9 cellular contexts compared by ENCODE assay signal in genomic region chr7:26457702-26458327, GRCh38.
"Had no signal": no experiment of that assay in that cellular context is flagged by ENCODE, and none has a peak within 500 bp of the region (broad histone marks: within the 10 kb centered on the region; RNA-seq: fewer than 3 reads in every experiment).

No MANE protein-coding gene starts in this region.

- FAIRE-seq: kidney, small intestine had no signal

- DNase-seq: amniotic stem cell, erythroblast, heart left ventricle, kidney, left ventricle myocardium superior, naive B cell, small intestine, SW 1271, transverse colon had no signal
